Comparison of ENCODE assay signal across 21 cellular contexts in the genomic region with DNA sequence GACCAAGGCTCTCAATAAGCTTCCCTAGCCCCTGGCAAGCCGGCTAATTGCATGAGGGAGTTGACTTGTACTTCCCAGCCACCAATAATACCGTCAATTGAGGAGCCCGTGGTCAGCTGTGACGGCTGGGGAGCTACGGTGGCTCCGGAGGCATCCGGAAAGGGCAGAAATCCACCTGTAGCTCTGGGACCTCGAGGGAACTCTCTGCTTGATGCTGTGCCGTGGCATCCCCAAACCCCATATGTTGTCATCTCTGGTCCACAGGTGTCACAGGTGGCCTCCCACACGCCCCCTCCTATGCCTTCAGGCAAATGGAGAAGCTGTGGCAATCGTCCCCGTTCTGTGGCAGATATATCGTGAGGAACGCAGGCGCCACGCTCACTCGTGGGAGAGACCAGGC. TPM values are rescaled to one million over a fixed set of nuclear protein-coding genes. Genes with fewer than 3 reads are reported as not detected.
A peak's percentile ranks its signal among the peaks of the same experiment; 100 is the strongest.
DNase-seq lines count a peak whose midpoint lies in the region; ATAC-seq, FAIRE-seq and TF ChIP-seq lines count a peak whose summit lies in the region.
"Had no signal": no experiment of that assay in that cellular context is flagged by ENCODE, and none has a peak within 500 bp of the region (broad histone marks: within the 10 kb centered on the region; RNA-seq: fewer than 3 reads in every experiment).

No MANE protein-coding gene starts in this region.

- H3K9me3 ChIP-seq in H9 (ENCODE audit: control insufficient read depth, low read depth, low read length) (no peaks in the 10 kb centered on the region), IMR-90 (ENCODE audit: control insufficient read depth, insufficient read depth, low read length) (no peaks in the 10 kb centered on the region), H1 (ENCODE audit: insufficient read depth in 2 of 2, low read depth in 1 of 2, low read length in 1 of 2) (no peaks in the 10 kb centered on the region)

- ATAC-seq in IMR-90 (ENCODE audit: low read depth) (no peak), GM18907 (IDR thresholded peaks at IDR 0.05; ENCODE audit: unreplicated experiment) (no peak)

- H3K18ac ChIP-seq in H9 (ENCODE audit: insufficient read length, low read depth, low read length) (no peak overlapping the region), IMR-90 (ENCODE audit: low read depth, low read length) (no peak overlapping the region), H1 (ENCODE audit: extremely low read depth, low read length) (no peak overlapping the region)

- no peaks in the 10 kb centered on the region for H3K23me2 ChIP-seq in H9 (ENCODE audit: insufficient read length, low read depth, low read length, poor library complexity, severe bottlenecking)
- H3K23me2 ChIP-seq in H1 (ENCODE audit: low read depth, low read length): no peaks in the 10 kb centered on the region

- H2BK20ac ChIP-seq in H9 (ENCODE audit: low read depth, low read length, poor library complexity, severe bottlenecking) (no peak overlapping the region), IMR-90 (ENCODE audit: low read depth, low read length) (no peak overlapping the region), H1 (ENCODE audit: low read length) (peak overlapping the region; percentile 61; the same call in 1 of the 2 replicates)

- no peak overlapping the region for H3K4me3 Mint-ChIP-seq in H9
- H3K4me3 Mint-ChIP-seq: CD4-positive, alpha-beta memory T cell had no signal

- TF ChIP-seq RAD21 in IMR-90 (IDR thresholded peaks at IDR 0.05; ENCODE audit: low read length) (no peak), H1 (IDR thresholded peaks at IDR 0.05 in 1 of 2, conservative IDR thresholded peaks at IDR 0.05 in 1 of 2; ENCODE audit: low read depth in 2 of 2, low read length in 2 of 2) (no peak)

- peaks cover 0 to 2% of the 10 kb centered on the region in 2 experiments; a peak in 1 of 5 replicates for H3K9me3 Mint-ChIP-seq in H9

- H3K4me3 ChIP-seq in IMR-90 (ENCODE audit: insufficient read depth, low read depth, low read length) (no peak overlapping the region), H1 (ENCODE audit: extremely low read depth in 1 of 4, insufficient read depth in 2 of 4, low read depth in 3 of 4, low read length in 4 of 4) (no peak overlapping the region)

- H2AK5ac ChIP-seq in H9 (ENCODE audit: insufficient read length, low read length) (no peak overlapping the region), IMR-90 (ENCODE audit: low read depth, low read length) (no peak overlapping the region), H1 (ENCODE audit: low read depth, low read length) (peak overlapping the region; percentile 53; the same call in 1 of the 2 replicates)

- in situ Hi-C loops in IMR-90 (cut with MboI; ENCODE audit: low sequenced_read_pairs): no loop called here

- no peak overlapping the region for H3T11ph ChIP-seq in H9 (ENCODE audit: low read length)

- no peak overlapping the region for H2BK12ac ChIP-seq in H9 (ENCODE audit: insufficient read length, low read depth, low read length)
- peak overlapping the region; percentile 87; the same call in 1 of the 2 replicates for H2BK12ac ChIP-seq in H1 (ENCODE audit: low read depth, low read length)

- TF ChIP-seq POLR2A in IMR-90 (IDR thresholded peaks at IDR 0.05; ENCODE audit: low read depth, low read length): no peak
- no peak for TF ChIP-seq POLR2A in H1 (IDR thresholded peaks at IDR 0.05; ENCODE audit: control extremely low read depth in 1 of 2, low read depth in 2 of 2, low read length in 2 of 2)

- BruUV-seq in IMR-90 (replicated peaks; lab: Mats Ljungman, UMichigan): no TSS peak

- DNase-seq in H9 (no peak), IMR-90 (no peak), H1 (ENCODE audit: low read depth in 1 of 2, low spot score in 2 of 2) (no peak), urothelium cell line (ENCODE audit: low spot score) (no peak), mucosa of gallbladder (ENCODE audit: low spot score) (no peak), HK-2 (ENCODE audit: unreplicated experiment) (no peak)
- DNase-seq: C1 segment of cervical spinal cord; Calu3; CD4-positive, alpha-beta memory T cell; COR-L47; DMS53; DMS79 treated with DMSO at 0.1 percent for 48 hours; GF-D8; HCEC 1CT had no signal

- H4K91ac ChIP-seq in H9 (ENCODE audit: insufficient read length, low read depth, low read length) (no peak overlapping the region), IMR-90 (ENCODE audit: insufficient read depth, low read depth, low read length) (no peak overlapping the region), H1 (replicated peaks; ENCODE audit: insufficient read length, low read length) (no peak overlapping the region)

- no peak overlapping the region for H3K4ac ChIP-seq in H9 (ENCODE audit: low read depth, low read length)
- no peak overlapping the region for H3K4ac ChIP-seq in IMR-90 (ENCODE audit: low read depth, low read length)
- peak overlapping the region; percentile 32 for H3K4ac ChIP-seq in H1 (replicated peaks; ENCODE audit: insufficient read length, low read depth, low read length)

- no CpG with 5 or more reads among the region's 17 CpGs for WGBS in H9 (ENCODE audit: extremely low coverage, insufficient read length, low lambda C conversion rate)
- WGBS in IMR-90 (ENCODE audit: extremely low coverage in 2 of 2, insufficient read length in 1 of 2), 2 experiments: 71% methylated on average over 7 of the region's 17 CpGs; no CpG with 5 or more reads in 1 of the 2 experiments
- 90% methylated on average over 17 of the region's 17 CpGs; no CpG with 5 or more reads in 1 of the 2 experiments for WGBS in H1 (ENCODE audit: extremely low coverage in 1 of 2, insufficient coverage in 1 of 2, insufficient read length in 1 of 2, insufficient replicate concordance in 2 of 2, low coverage in 1 of 2, low lambda C conversion rate in 2 of 2, missing lambda C conversion rate in 1 of 2), 2 experiments

- H4K20me1 ChIP-seq in H9 (ENCODE audit: control insufficient read depth, insufficient read depth, insufficient read length) (no peaks in the 10 kb centered on the region), IMR-90 (ENCODE audit: insufficient read depth, low read length) (no peaks in the 10 kb centered on the region; the same call in none of the 2 replicates), H1 (replicated peaks in 1 of 2; ENCODE audit: control insufficient read depth in 1 of 2, insufficient read depth in 2 of 2, low read length in 2 of 2) (no peaks in the 10 kb centered on the region)

- H2AFZ ChIP-seq in H9 (ENCODE audit: low read length) (no peak overlapping the region), IMR-90 (replicated peaks; ENCODE audit: low read length, poor library complexity) (no peak overlapping the region), H1 (ENCODE audit: low read length) (no peak overlapping the region)

- no peaks in the 10 kb centered on the region; a peak in 1 of 7 replicates for H3K36me3 Mint-ChIP-seq in H9 (ENCODE audit: insufficient read depth in 1 of 3, low read depth in 3 of 3)
- H3K36me3 Mint-ChIP-seq: CD4-positive, alpha-beta memory T cell had no signal

- FAIRE-seq in H1 (lab: Jason Lieb, UNC): no peak
- peak; percentile 27 for FAIRE-seq in urothelium cell line (lab: Jason Lieb, UNC)
- FAIRE-seq: GM12891, GM18507 had no signal

- H3K79me1 ChIP-seq in H9 (ENCODE audit: insufficient read depth, low read depth, low read length, poor library complexity, severe bottlenecking): no peaks in the 10 kb centered on the region
- H3K79me1 ChIP-seq in IMR-90 (ENCODE audit: low read depth in 1 of 2, low read length in 2 of 2): no peaks in the 10 kb centered on the region
- H3K79me1 ChIP-seq in H1 (ENCODE audit: low read depth, low read length): no peaks in the 10 kb centered on the region

- H2BK120ac ChIP-seq in H9 (ENCODE audit: low read depth, low read length, poor library complexity, severe bottlenecking) (no peak overlapping the region), IMR-90 (ENCODE audit: low read depth, low read length) (no peak overlapping the region), H1 (replicated peaks; ENCODE audit: low read depth, low read length) (no peak overlapping the region)

- dilution Hi-C loops in IMR-90 (cut with HindIII; ENCODE audit: low sequenced_read_pairs, unreplicated experiment): no loop called here

- peaks cover 27 to 52% of the 10 kb centered on the region in 2 experiments for H3K4me1 Mint-ChIP-seq in H9

- no peaks in the 10 kb centered on the region for H3K27me3 ChIP-seq in H9 (ENCODE audit: insufficient read depth, low read length)
- peaks cover 70% of the 10 kb centered on the region for H3K27me3 ChIP-seq in IMR-90 (ENCODE audit: control insufficient read depth, insufficient read depth, low read length)
- peaks cover 0 to 16% (median 5%) of the 10 kb centered on the region in 4 experiments; a peak in 4 of 7 replicates for H3K27me3 ChIP-seq in H1 (replicated peaks in 1 of 4; ENCODE audit: control insufficient read depth in 3 of 4, extremely low read depth in 1 of 4, insufficient read depth in 3 of 4, low read length in 3 of 4)

- H3K4me2 ChIP-seq in H9 (ENCODE audit: insufficient read depth, insufficient read length, low read length): no peak overlapping the region
- H3K4me2 ChIP-seq in IMR-90 (ENCODE audit: low read depth, low read length): no peak overlapping the region
- no peak overlapping the region for H3K4me2 ChIP-seq in H1 (ENCODE audit: insufficient read depth in 1 of 2, low read depth in 2 of 2, low read length in 2 of 2)

- H3K27ac ChIP-seq in H9 (ENCODE audit: insufficient read length, low read depth, low read length): no peak overlapping the region
- no peak overlapping the region for H3K27ac ChIP-seq in IMR-90 (ENCODE audit: insufficient read depth, low read length)
- H3K27ac ChIP-seq in H1 (ENCODE audit: low read depth, low read length): no peak overlapping the region

- H3K4me1 ChIP-seq in H9 (ENCODE audit: insufficient read depth, low read length) (no peaks in the 10 kb centered on the region), IMR-90 (ENCODE audit: control insufficient read depth, insufficient read depth, low read length) (no peaks in the 10 kb centered on the region), H1 (replicated peaks in 1 of 4; ENCODE audit: control insufficient read depth in 3 of 4, insufficient read depth in 4 of 4, low read length in 3 of 4) (peaks cover 0 to 25% (median 12%) of the 10 kb centered on the region in 4 experiments; a peak in 5 of 7 replicates)

- H4K5ac ChIP-seq in H9 (ENCODE audit: insufficient read length, low read depth, low read length): no peak overlapping the region
- H4K5ac ChIP-seq in IMR-90 (ENCODE audit: low read depth, low read length): no peak overlapping the region
- H4K5ac ChIP-seq in H1 (ENCODE audit: insufficient read length, low read depth, low read length): no peak overlapping the region

- peaks cover 39% of the 10 kb centered on the region for H3K27me3 Mint-ChIP-seq in H9 (ENCODE audit: low read depth)

- H4K8ac ChIP-seq in H9 (replicated peaks; ENCODE audit: insufficient read length, low read depth, low read length): no peak overlapping the region
- no peak overlapping the region for H4K8ac ChIP-seq in IMR-90 (ENCODE audit: low read depth in 2 of 2, low read length in 2 of 2)
- no peak overlapping the region for H4K8ac ChIP-seq in H1 (ENCODE audit: extremely low read depth, insufficient read depth, low read length)

- POLR2A ChIA-PET in IMR-90 (lab: Charles Lee; ENCODE audit: unreplicated experiment) (no interaction called here), H1 (lab: Charles Lee; ENCODE audit: partially characterized antibody) (interaction anchor here (0.7 to 3.1 kb wide), 5 partner anchors 9 to 392 kb away, joined by 3 to 10 read pairs (median 7); a partner anchor contains a TSS)

- H2BK15ac ChIP-seq in H9 (ENCODE audit: low read depth, low read length): no peak overlapping the region
- H2BK15ac ChIP-seq in IMR-90 (ENCODE audit: low read depth, low read length): no peak overlapping the region
- H2BK15ac ChIP-seq in H1 (ENCODE audit: low read length): no peak overlapping the region

- H3K9ac ChIP-seq in H9 (ENCODE audit: extremely low read depth, insufficient read length, low read length): no peak overlapping the region
- no peak overlapping the region for H3K9ac ChIP-seq in IMR-90 (ENCODE audit: low read depth, low read length)
- no peak overlapping the region for H3K9ac ChIP-seq in H1 (replicated peaks in 1 of 4; ENCODE audit: extremely low read depth in 1 of 4, low read depth in 3 of 4, low read length in 3 of 4)

- TF ChIP-seq CTCF in H9 (conservative IDR thresholded peaks at IDR 0.05) (no peak), IMR-90 (conservative IDR thresholded peaks at IDR 0.05; ENCODE audit: low read depth, low read length) (no peak), H1 (IDR thresholded peaks at IDR 0.05; ENCODE audit: control extremely low read depth in 1 of 3, insufficient read depth in 1 of 3, low read depth in 1 of 3, low read length in 3 of 3) (no peak)

- TF ChIP-seq EP300 in H1 (IDR thresholded peaks at IDR 0.05; ENCODE audit: borderline replicate concordance in 1 of 2, low read depth in 2 of 2, low read length in 2 of 2): no peak

- H3K36me3 ChIP-seq in IMR-90 (ENCODE audit: control insufficient read depth, insufficient read depth, low read length) (no peaks in the 10 kb centered on the region), H1 (ENCODE audit: control insufficient read depth in 2 of 4, insufficient read depth in 4 of 4, low read length in 3 of 4) (no peaks in the 10 kb centered on the region)

- H3K9me1 ChIP-seq in IMR-90 (ENCODE audit: insufficient read depth, low read length): no peaks in the 10 kb centered on the region

- H3K14ac ChIP-seq in H9 (ENCODE audit: insufficient read depth, low read length): peak overlapping the region; percentile 32; the same call in 1 of the 2 replicates
- no peak overlapping the region for H3K14ac ChIP-seq in IMR-90 (replicated peaks; ENCODE audit: low read depth, low read length)
- no peak overlapping the region for H3K14ac ChIP-seq in H1 (ENCODE audit: insufficient read length)

- intact Hi-C loops in IMR-90 (cut with micrococcal nuclease): no loop called here

- CTCF ChIA-PET in IMR-90 (lab: Yijun Ruan, JAX): no interaction called here
- CTCF ChIA-PET in H1 (lab: Charles Lee; ENCODE audit: partially characterized antibody): interaction anchor here (0.6 to 3.1 kb wide), 16 partner anchors 10 to 272 kb away, joined by 3 to 15 read pairs (median 4); no protein-coding TSS in a partner anchor

- no peak overlapping the region for H3K27ac Mint-ChIP-seq in H9
- H3K27ac Mint-ChIP-seq: CD4-positive, alpha-beta memory T cell had no signal

- H3K79me2 ChIP-seq in H9 (ENCODE audit: insufficient read depth, low read length): no peaks in the 10 kb centered on the region
- no peaks in the 10 kb centered on the region for H3K79me2 ChIP-seq in H1 (ENCODE audit: control insufficient read depth in 1 of 2, insufficient read depth in 2 of 2, low read length in 2 of 2)

- no peak overlapping the region for H3K23ac ChIP-seq in H9 (ENCODE audit: insufficient read length, low read depth, low read length)
- H3K23ac ChIP-seq in IMR-90 (ENCODE audit: low read depth, low read length): no peak overlapping the region
- no peak overlapping the region for H3K23ac ChIP-seq in H1 (ENCODE audit: insufficient read length)

- H2AK9ac ChIP-seq in IMR-90 (replicated peaks; ENCODE audit: low read depth, low read length, poor library complexity): peak overlapping the region; percentile 8

- H3K56ac ChIP-seq in H9 (ENCODE audit: insufficient read length, low read depth, low read length): no peak overlapping the region
- no peak overlapping the region for H3K56ac ChIP-seq in IMR-90 (ENCODE audit: extremely low read depth, insufficient read depth, low read length)
- H3K56ac ChIP-seq in H1 (replicated peaks; ENCODE audit: insufficient read length, low read depth, low read length): no peak overlapping the region

- H2BK5ac ChIP-seq in H9 (ENCODE audit: insufficient read length, low read length): no peak overlapping the region
- H2BK5ac ChIP-seq in IMR-90 (ENCODE audit: low read depth, low read length, poor library complexity, severe bottlenecking): no peak overlapping the region
- peak overlapping the region; percentile 71; the same call in 1 of the 2 replicates for H2BK5ac ChIP-seq in H1 (ENCODE audit: low read depth, low read length)

RNA-seq across cellular contexts. Expression of a gene that starts 5.5 kb away (rescaled TPM):
- total RNA-seq in H9 (2021) (69.2 and 71.5 TPM in 2 replicates), IMR-90 (2012; rRNA removed) (not detected in 2 replicates), mucosa of gallbladder (0.46 TPM)
- polyA plus RNA-seq in IMR-90 (2012; rRNA removed) (0.02 TPM in 1 of 2 replicates, not detected in the other), H1 (2011; rRNA removed) (243 and 277 TPM in 2 replicates)
- polyA plus RNA-seq in IMR-90 (2012; cell fraction: cytosol; rRNA removed): 0.25 TPM in 1 of 2 replicates, not detected in the other
- polyA plus RNA-seq in IMR-90 (2012; cell fraction: nucleus; rRNA removed; ENCODE audit: low replicate concordance): 0.07 TPM in 1 of 2 replicates, not detected in the other
- 82.6 and 88.6 TPM in 2 replicates for total RNA-seq in H1 (2021; fragmentation: NEBNext Ultra II Directional; extraction: Animal tissue kit (Norgen Biotek cat#: 25700))
- 174 TPM for polyA plus RNA-seq in H1 (2011; cell fraction: cytosol; rRNA removed)
- polyA plus RNA-seq in H1 (2011; cell fraction: nucleus; rRNA removed): 206 TPM
- 41.9 to 107 TPM (median 94.0 TPM) in 4 replicates for polyA plus RNA-seq in H1 (2012, experiment 1 of 2)
- polyA plus RNA-seq in H1 (2012, experiment 2 of 2): 88.7 TPM
- 72.4 TPM for polyA plus RNA-seq in H1 (2013, experiment 1 of 2)
- 73.2 TPM for polyA plus RNA-seq in H1 (2013, experiment 2 of 2)
- polyA minus RNA-seq in H1 (2011; rRNA and poly(A)+ RNA removed): 40.5 and 42.0 TPM in 2 replicates
- 39.6 TPM for polyA minus RNA-seq in H1 (2011; cell fraction: cytosol; rRNA and poly(A)+ RNA removed)
- polyA minus RNA-seq in H1 (2011; cell fraction: nucleus; rRNA and poly(A)+ RNA removed): 33.1 TPM
- total RNA-seq: CD4-positive, alpha-beta memory T cell had no signal
- polyA plus RNA-seq: BJ; CD4-positive, alpha-beta memory T cell had no signal

RNA-seq across cellular contexts. Expression of a gene that starts 20.9 kb away (rescaled TPM):
- total RNA-seq in H9 (2021) (25.8 and 27.4 TPM in 2 replicates), IMR-90 (2012; rRNA removed) (1.3 and 2.2 TPM in 2 replicates), mucosa of gallbladder (56.3 TPM)
- polyA plus RNA-seq in IMR-90 (2012; rRNA removed) (3.2 and 4.6 TPM in 2 replicates), H1 (2011; rRNA removed) (7.4 and 17.5 TPM in 2 replicates)
- 3.8 and 11.2 TPM in 2 replicates for polyA plus RNA-seq in IMR-90 (2012; cell fraction: cytosol; rRNA removed)
- 4.7 and 11.2 TPM in 2 replicates for polyA plus RNA-seq in IMR-90 (2012; cell fraction: nucleus; rRNA removed; ENCODE audit: low replicate concordance)
- 25.8 and 27.9 TPM in 2 replicates for total RNA-seq in H1 (2021; fragmentation: NEBNext Ultra II Directional; extraction: Animal tissue kit (Norgen Biotek cat#: 25700))
- polyA plus RNA-seq in H1 (2011; cell fraction: cytosol; rRNA removed): 15.5 TPM
- 33.5 TPM for polyA plus RNA-seq in H1 (2011; cell fraction: nucleus; rRNA removed)
- 25.2 to 45.3 TPM (median 39.3 TPM) in 4 replicates for polyA plus RNA-seq in H1 (2012, experiment 1 of 2)
- 22.6 TPM for polyA plus RNA-seq in H1 (2012, experiment 2 of 2)
- polyA plus RNA-seq in H1 (2013, experiment 1 of 2): 26.8 TPM
- polyA plus RNA-seq in H1 (2013, experiment 2 of 2): 25.5 TPM
- 6.0 and 11.9 TPM in 2 replicates for polyA minus RNA-seq in H1 (2011; rRNA and poly(A)+ RNA removed)
- polyA minus RNA-seq in H1 (2011; cell fraction: cytosol; rRNA and poly(A)+ RNA removed): 20.6 TPM
- 13.6 TPM for polyA minus RNA-seq in H1 (2011; cell fraction: nucleus; rRNA and poly(A)+ RNA removed)
- polyA plus RNA-seq: CD4-positive, alpha-beta memory T cell had no signal

RNA-seq across cellular contexts. Expression of a gene that starts 42.6 kb away (rescaled TPM):
- total RNA-seq in H9 (2021) (149 and 153 TPM in 2 replicates), IMR-90 (2012; rRNA removed) (12.9 and 17.2 TPM in 2 replicates), mucosa of gallbladder (793 TPM)
- polyA plus RNA-seq in IMR-90 (2012; rRNA removed) (171 and 200 TPM in 2 replicates), H1 (2011; rRNA removed) (30.5 and 49.9 TPM in 2 replicates)
- 100 and 301 TPM in 2 replicates for polyA plus RNA-seq in IMR-90 (2012; cell fraction: cytosol; rRNA removed)
- 38.4 and 113 TPM in 2 replicates for polyA plus RNA-seq in IMR-90 (2012; cell fraction: nucleus; rRNA removed; ENCODE audit: low replicate concordance)
- 125 and 138 TPM in 2 replicates for total RNA-seq in H1 (2021; fragmentation: NEBNext Ultra II Directional; extraction: Animal tissue kit (Norgen Biotek cat#: 25700))
- polyA plus RNA-seq in H1 (2011; cell fraction: cytosol; rRNA removed): 13.6 TPM
- polyA plus RNA-seq in H1 (2011; cell fraction: nucleus; rRNA removed): 40.2 TPM
- 38.8 to 127 TPM (median 112 TPM) in 4 replicates for polyA plus RNA-seq in H1 (2012, experiment 1 of 2)
- 66.7 TPM for polyA plus RNA-seq in H1 (2012, experiment 2 of 2)
- 147 TPM for polyA plus RNA-seq in H1 (2013, experiment 1 of 2)
- polyA plus RNA-seq in H1 (2013, experiment 2 of 2): 151 TPM
- 2.8 and 4.9 TPM in 2 replicates for polyA minus RNA-seq in H1 (2011; rRNA and poly(A)+ RNA removed)
- 109 TPM for polyA minus RNA-seq in H1 (2011; cell fraction: cytosol; rRNA and poly(A)+ RNA removed)
- 58.7 TPM for polyA minus RNA-seq in H1 (2011; cell fraction: nucleus; rRNA and poly(A)+ RNA removed)

RNA-seq across cellular contexts. Expression of a gene that starts 59.2 kb away (rescaled TPM):
- total RNA-seq in H9 (2021) (0.44 and 0.46 TPM in 2 replicates), IMR-90 (2012; rRNA removed) (not detected in 2 replicates), mucosa of gallbladder (11.0 TPM)
- polyA plus RNA-seq in IMR-90 (2012; rRNA removed) (0.07 TPM in 1 of 2 replicates, not detected in the other), H1 (2011; rRNA removed) (0.12 and 0.30 TPM in 2 replicates)
- polyA plus RNA-seq in IMR-90 (2012; cell fraction: cytosol; rRNA removed): 0.03 and 0.04 TPM in 2 replicates
- polyA plus RNA-seq in IMR-90 (2012; cell fraction: nucleus; rRNA removed; ENCODE audit: low replicate concordance): 0.19 and 0.28 TPM in 2 replicates
- 0.17 and 0.19 TPM in 2 replicates for total RNA-seq in H1 (2021; fragmentation: NEBNext Ultra II Directional; extraction: Animal tissue kit (Norgen Biotek cat#: 25700))
- 0.27 TPM for polyA plus RNA-seq in H1 (2011; cell fraction: cytosol; rRNA removed)
- 0.67 TPM for polyA plus RNA-seq in H1 (2011; cell fraction: nucleus; rRNA removed)
- 0.32 to 0.41 TPM (median 0.40 TPM) in 4 replicates for polyA plus RNA-seq in H1 (2012, experiment 1 of 2)
- 0.25 TPM for polyA plus RNA-seq in H1 (2012, experiment 2 of 2)
- polyA plus RNA-seq in H1 (2013, experiment 1 of 2): 0.08 TPM
- polyA plus RNA-seq in H1 (2013, experiment 2 of 2): 0.07 TPM
- polyA minus RNA-seq in H1 (2011; rRNA and poly(A)+ RNA removed): 0.12 TPM in 1 of 2 replicates, not detected in the other
- 0.37 TPM for polyA minus RNA-seq in H1 (2011; cell fraction: cytosol; rRNA and poly(A)+ RNA removed)
- polyA minus RNA-seq in H1 (2011; cell fraction: nucleus; rRNA and poly(A)+ RNA removed): 0.20 TPM
- total RNA-seq: A673; CD4-positive, alpha-beta memory T cell; Daoy; H4 had no signal

Comparison
In these comparisons a context has a peak if more than half of its experiments do, and no peak if none do; other contexts are left out.
1. RNA of a gene that starts 5.5 kb away (total RNA-seq): 82.6 to 88.6 TPM in H1 and 69.2 to 71.5 TPM in H9; 0.46 TPM in mucosa of gallbladder (single experiment) and not detected in IMR-90; every median in the first group is over 10 times any median in the second.